1 cellular context compared by ENCODE assay signal in the genomic region with DNA sequence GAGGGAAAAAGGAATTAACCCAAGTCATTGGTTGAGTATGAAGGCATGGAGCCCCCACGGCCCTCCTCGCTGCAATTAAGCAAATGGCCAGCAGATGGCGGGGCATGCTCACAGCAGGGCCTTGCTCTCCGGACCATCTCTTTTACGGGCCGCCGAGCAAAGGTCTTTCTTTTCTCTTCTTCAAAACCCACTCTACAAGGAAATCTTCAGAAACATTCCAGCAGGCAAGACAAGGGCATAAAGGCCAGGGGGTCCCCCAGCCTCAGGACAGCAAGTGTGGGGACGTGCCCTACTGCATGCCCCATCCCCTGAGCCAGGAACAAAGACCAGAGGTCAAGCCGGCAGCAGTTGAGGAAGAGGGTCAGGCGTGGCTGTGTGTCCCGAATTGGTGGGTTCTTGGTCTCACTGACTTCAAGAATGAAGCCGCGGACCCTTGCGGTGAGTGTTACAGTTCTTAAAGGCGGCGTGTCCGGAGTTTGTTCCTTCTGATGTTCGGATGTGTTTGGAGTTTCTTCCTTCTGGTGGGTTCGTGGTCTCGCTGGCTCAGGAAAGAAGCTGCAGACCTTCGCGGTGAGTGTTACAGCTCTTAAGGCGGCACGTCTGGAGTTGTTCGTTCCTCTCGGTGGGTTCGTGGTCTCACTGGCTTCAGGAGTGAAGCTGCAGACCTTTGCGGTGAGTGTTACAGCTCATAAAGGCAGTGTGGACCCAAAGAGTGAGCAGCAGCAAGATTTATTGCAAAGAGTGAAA.
TF ChIP-seq lines count a peak whose summit lies in the region.
"Not testable (repeated sequence)": the region's sequence is repeated elsewhere in the genome, so short reads cannot be mapped to it uniquely, and the experiment has no call there.

No MANE protein-coding gene starts in this region.

TF ChIP-seq in K562, 482 proteins besides CTCF, POLR2A, EP300 and RAD21 (continued from another document):
- TF ChIP-seq, protein P1, sequence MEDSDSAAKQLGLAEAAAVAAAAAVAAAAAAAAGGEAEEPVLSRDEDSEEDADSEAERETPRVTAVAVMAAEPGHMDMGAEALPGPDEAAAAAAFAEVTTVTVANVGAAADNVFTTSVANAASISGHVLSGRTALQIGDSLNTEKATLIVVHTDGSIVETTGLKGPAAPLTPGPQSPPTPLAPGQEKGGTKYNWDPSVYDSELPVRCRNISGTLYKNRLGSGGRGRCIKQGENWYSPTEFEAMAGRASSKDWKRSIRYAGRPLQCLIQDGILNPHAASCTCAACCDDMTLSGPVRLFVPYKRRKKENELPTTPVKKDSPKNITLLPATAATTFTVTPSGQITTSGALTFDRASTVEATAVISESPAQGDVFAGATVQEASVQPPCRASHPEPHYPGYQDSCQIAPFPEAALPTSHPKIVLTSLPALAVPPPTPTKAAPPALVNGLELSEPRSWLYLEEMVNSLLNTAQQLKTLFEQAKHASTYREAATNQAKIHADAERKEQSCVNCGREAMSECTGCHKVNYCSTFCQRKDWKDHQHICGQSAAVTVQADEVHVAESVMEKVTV (CRISPR knock-in tag; IDR thresholded peaks at IDR 0.05) = peak; percentile 95
- TF ChIP-seq CC2D1A (IDR thresholded peaks at IDR 0.05) (peak; percentile 78), KLF16 (IDR thresholded peaks at IDR 0.05) (0 out of 2 replicates have a peak, but pooled peaks have one; percentile 34), MAZ (CRISPR knock-in tag; conservative IDR thresholded peaks at IDR 0.05 in 1 of 2, IDR thresholded peaks at IDR 0.05 in 1 of 2) (peak in 1 of 2 experiments; percentile 67; a peak in 2 of 4 replicates), JUND (IDR thresholded peaks at IDR 0.05; ENCODE audit: borderline replicate concordance, low read depth, low read length) (0 out of 2 replicates have a peak, but pooled peaks have one; percentile 22), YY1 (IDR thresholded peaks at IDR 0.05; ENCODE audit: borderline replicate concordance in 1 of 3, control insufficient read depth in 1 of 3, extremely low read depth in 1 of 3, insufficient read depth in 3 of 3, insufficient read length in 1 of 3, insufficient replicate concordance in 2 of 3, low read depth in 1 of 3, low read length in 2 of 3) (peak in 1 of 3 experiments; percentile 15)
- TF ChIP-seq JUND (tag; IDR thresholded peaks at IDR 0.05; ENCODE audit: borderline replicate concordance, low read depth, low read length) = not testable (repeated sequence)
